ENCODE assay signal across 11 cellular contexts in the genomic region with DNA sequence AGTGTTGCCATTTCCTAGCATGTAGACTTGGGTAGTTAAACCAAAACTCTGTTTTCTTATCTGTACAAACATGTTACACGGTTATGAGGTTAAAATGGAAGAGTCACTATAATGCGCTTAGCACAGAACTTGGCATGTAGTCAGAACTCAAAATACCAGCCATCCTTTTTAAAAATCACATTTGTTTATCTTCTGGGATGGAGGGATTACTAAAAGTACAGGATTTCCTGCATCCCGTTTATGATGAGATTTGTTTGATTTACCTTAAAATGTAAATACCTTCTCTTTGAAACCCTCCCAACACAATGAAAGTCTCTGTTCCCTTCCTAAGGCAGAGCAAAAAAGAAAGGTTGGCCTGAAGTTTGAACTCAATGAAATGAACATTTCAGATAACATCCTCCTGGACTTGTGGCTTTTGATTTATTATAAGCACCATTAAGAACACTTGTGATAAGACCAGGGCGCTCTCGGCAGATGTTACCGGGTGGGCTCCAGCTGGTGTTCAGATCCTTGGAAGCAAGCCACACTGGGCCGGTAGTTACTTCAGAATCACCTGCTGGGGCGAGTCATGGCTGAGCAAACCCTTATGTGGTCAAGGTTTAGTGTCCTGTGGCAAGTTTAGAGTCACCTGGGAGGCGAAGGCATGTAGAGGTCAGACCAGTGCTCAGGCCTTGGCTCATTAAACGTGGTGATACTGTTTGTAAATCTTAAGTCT.
A peak's percentile ranks its signal among the peaks of the same experiment; 100 is the strongest.
DNase-seq lines count a peak whose midpoint lies in the region; ATAC-seq and TF ChIP-seq lines count a peak whose summit lies in the region.
"Had no signal": no experiment of that assay in that cellular context is flagged by ENCODE, and none has a peak within 500 bp of the region (broad histone marks: within the 10 kb centered on the region; RNA-seq: fewer than 3 reads in every experiment).

No MANE protein-coding gene starts in this region.

- CTCF ChIA-PET in PC-3 (lab: Charles Lee), result no interaction called here

- ATAC-seq in PC-3, result peak; percentile 82
- ATAC-seq in GM18502 (IDR thresholded peaks at IDR 0.05; ENCODE audit: poor library complexity, unreplicated experiment), result no peak
- no peak for ATAC-seq in HG02885 (IDR thresholded peaks at IDR 0.05; ENCODE audit: poor library complexity, unreplicated experiment)
- ATAC-seq: GM12878; stimulated activated naive CD8-positive, alpha-beta T cell treated with anti-CD3 and anti-CD28 coated beads, Interleukin-15, amount 100 ng/mL, for 72 hours had no signal

- H3K9ac ChIP-seq in PC-3 (ENCODE audit: low read length) (no peak overlapping the region), MM.1S (ENCODE audit: low read length) (no peak overlapping the region)

- intact Hi-C loops in PC-3 (cut with micrococcal nuclease), result loop anchor here (5.0 kb wide), 3 partner anchors 48 to 242 kb away; no protein-coding TSS in a partner anchor
- intact Hi-C loops in posterior vena cava (cut with DNase I), result no loop called here

- H3K4me1 ChIP-seq in PC-3 (ENCODE audit: insufficient read depth, low read length) (peaks cover 33% of the 10 kb centered on the region), MM.1S (ENCODE audit: low read length) (no peaks in the 10 kb centered on the region)

- H3K9me3 ChIP-seq in PC-3 (ENCODE audit: low read length), result no peaks in the 10 kb centered on the region
- no peaks in the 10 kb centered on the region for H3K9me3 ChIP-seq in MM.1S (replicated peaks; ENCODE audit: insufficient read depth, low read length)

- H3K27me3 ChIP-seq in PC-3 (ENCODE audit: low read length) (no peaks in the 10 kb centered on the region), MM.1S (replicated peaks; ENCODE audit: insufficient read depth, low read length) (no peaks in the 10 kb centered on the region)

- POLR2A ChIA-PET in PC-3 (lab: Charles Lee; ENCODE audit: unreplicated experiment), result no interaction called here

- H3K79me2 ChIP-seq in PC-3 (ENCODE audit: low read length) (no peaks in the 10 kb centered on the region), MM.1S (ENCODE audit: low read length) (no peaks in the 10 kb centered on the region)

- H3K4me2 ChIP-seq in PC-3 (ENCODE audit: low read length), result peak overlapping the region; percentile 51
- no peak overlapping the region for H3K4me2 ChIP-seq in MM.1S (ENCODE audit: low read depth, low read length)

- H3K36me3 ChIP-seq in PC-3 (ENCODE audit: low read depth, low read length) (no peaks in the 10 kb centered on the region), MM.1S (replicated peaks; ENCODE audit: insufficient read depth, low read length) (0 out of 2 replicates have a peak, but pooled peaks cover 4% of the 10 kb centered on the region)

- TF ChIP-seq CTCF in PC-3 (conservative IDR thresholded peaks at IDR 0.05; ENCODE audit: low read depth, low read length), result no peak
- TF ChIP-seq CTCF in MM.1S (IDR thresholded peaks at IDR 0.05; ENCODE audit: low read length), result no peak

- H3K27ac ChIP-seq in PC-3 (ENCODE audit: low read length) (peak overlapping the region; percentile 55), MM.1S (ENCODE audit: low read length) (no peak overlapping the region)

- H4K20me1 ChIP-seq in PC-3 (ENCODE audit: low read length) (no peaks in the 10 kb centered on the region), MM.1S (ENCODE audit: insufficient read depth, low read length) (no peaks in the 10 kb centered on the region)

- no TSS peak for BruUV-seq in PC-3 (replicated peaks; lab: Mats Ljungman, UMichigan)

- no peak overlapping the region for H2AFZ ChIP-seq in PC-3 (ENCODE audit: low read length)
- no peak overlapping the region for H2AFZ ChIP-seq in MM.1S (ENCODE audit: low read length)

- H3K4me3 ChIP-seq in PC-3 (ENCODE audit: low read length) (no peak overlapping the region), MM.1S (ENCODE audit: low read length) (no peak overlapping the region)
- H3K4me3 ChIP-seq: GM12878 had no signal

- H3F3A ChIP-seq in PC-3 (ENCODE audit: low read length, unreplicated experiment) (no peaks in the 10 kb centered on the region), MM.1S (ENCODE audit: insufficient read depth, low read length) (no peaks in the 10 kb centered on the region)

- H3K9me2 ChIP-seq in PC-3 (replicated peaks; ENCODE audit: low read length) (no peaks in the 10 kb centered on the region), MM.1S (replicated peaks; ENCODE audit: insufficient read depth, low read length) (no peaks in the 10 kb centered on the region)

- DNase-seq in COR-L47 (lab: John Stamatoyannopoulos, UW), result peak; percentile 74
- DNase-seq in NCI-H146 (lab: John Stamatoyannopoulos, UW), result peak; percentile 76
- DNase-seq in PC-3, result peak; percentile 84
- DNase-seq in kidney tubule cell (ENCODE audit: low spot score), result peak; percentile 84
- no peak for DNase-seq in MM.1S
- DNase-seq in posterior vena cava (ENCODE audit: low spot score), result no peak
- DNase-seq: activated gamma-delta T cell; stimulated activated naive CD8-positive, alpha-beta T cell treated with anti-CD3 and anti-CD28 coated beads, Interleukin-15, amount 100 ng/mL, for 72 hours had no signal

Comparison
In these comparisons a context has a peak if more than half of its experiments do, and no peak if none do; other contexts are left out.
1. DNase-seq: peak in COR-L47 (single experiment), NCI-H146 (single experiment), PC-3 (single experiment) and kidney tubule cell (single experiment); none in MM.1S (single experiment) and posterior vena cava (single experiment).